8 cellular contexts compared by ENCODE assay signal in genomic region chr19:40285353-40286234, GRCh38. TPM values are rescaled to one million over a fixed set of nuclear protein-coding genes. Genes with fewer than 3 reads are reported as not detected.
DNase-seq lines count a peak whose midpoint lies in the region; ATAC-seq, FAIRE-seq and TF ChIP-seq lines count a peak whose summit lies in the region.

No MANE protein-coding gene starts in this region.

- peak overlapping the region; percentile 25 to 85 (median 54) for H3K4me3 ChIP-seq in keratinocyte (ENCODE audit: control insufficient read depth in 2 of 3, extremely low read depth in 1 of 3, insufficient read depth in 2 of 3, low read depth in 1 of 3, low read length in 3 of 3)

- no peaks in the 10 kb centered on the region for H3K9me1 ChIP-seq in keratinocyte (ENCODE audit: control insufficient read depth, extremely low read depth, insufficient read depth, low read length)

- peak overlapping the region; percentile 79 for H3K27ac ChIP-seq in keratinocyte (ENCODE audit: control insufficient read depth, insufficient read depth, low read length)

- no peak for TF ChIP-seq CTCF in keratinocyte (optimal IDR thresholded peaks at IDR 0.05 in 1 of 3, IDR thresholded peaks at IDR 0.05 in 1 of 3, conservative IDR thresholded peaks at IDR 0.05 in 1 of 3; ENCODE audit: extremely low read depth in 1 of 3, insufficient read depth in 2 of 3, low read length in 3 of 3)

- FAIRE-seq in keratinocyte (lab: Jason Lieb, UNC), result peak; percentile 77

- no peaks in the 10 kb centered on the region for H4K20me1 ChIP-seq in keratinocyte (ENCODE audit: control insufficient read depth, extremely low read depth, insufficient read depth, low read length)

- peak; percentile 98 to 99 for DNase-seq in AML-193 (lab: John Stamatoyannopoulos, UW)
- peak; percentile 99 to 100 for DNase-seq in NCI-H446 (lab: John Stamatoyannopoulos, UW)
- DNase-seq in cerebellum (ENCODE audit: low spot score), result peak; percentile 98
- DNase-seq in keratinocyte (ENCODE audit: low read depth, low spot score), result peak; percentile 97
- peak; percentile 93 to 98 (median 97) for DNase-seq in stimulated activated CD4-positive, alpha-beta T cell treated with anti-CD3 and anti-CD28 coated beads, Interleukin-12 subunit alpha, Interleukin-12 subunit beta, amount 100 ng/mL, for 48 hours (ENCODE audit: low read depth in 2 of 3, low spot score in 1 of 3)

- peak overlapping the region; percentile 80 for H3K4me2 ChIP-seq in keratinocyte (ENCODE audit: control insufficient read depth, extremely low read depth, insufficient read depth, low read depth, low read length)

- H3K9me3 ChIP-seq in keratinocyte (ENCODE audit: control insufficient read depth, low read depth, low read length), result no peaks in the 10 kb centered on the region

- dilution Hi-C loops in keratinocyte (cut with MboI; ENCODE audit: extremely low pct_ligation_motif_present, low sequenced_read_pairs), result no loop called here

- no peaks in the 10 kb centered on the region for H3K27me3 ChIP-seq in keratinocyte (ENCODE audit: control insufficient read depth, extremely low read depth, insufficient read depth, low read length)

- peaks cover 3 to 9% of the 10 kb centered on the region in 2 experiments for H3K36me3 ChIP-seq in keratinocyte (ENCODE audit: control insufficient read depth in 2 of 2, extremely low read depth in 1 of 2, insufficient read depth in 2 of 2, low read length in 2 of 2)

- H3K79me2 ChIP-seq in keratinocyte (ENCODE audit: control insufficient read depth, insufficient read depth, low read length), result peaks cover 44% of the 10 kb centered on the region

- H2AFZ ChIP-seq in keratinocyte (ENCODE audit: control insufficient read depth, low read length), result peak overlapping the region; percentile 83

- peak; percentile 76 for ATAC-seq in GM19043 (IDR thresholded peaks at IDR 0.05; ENCODE audit: low read depth, unreplicated experiment)
- peak; percentile 77 for ATAC-seq in HG03354 (IDR thresholded peaks at IDR 0.05; ENCODE audit: poor library complexity, severe bottlenecking, unreplicated experiment)
- ATAC-seq in activated CD4-positive, CD25-positive, alpha-beta regulatory T cell treated with anti-CD3 and anti-CD28 coated beads, Interleukin-2, amount 50 U/mL, for 24 hours, result peak; percentile 86 to 89

- peaks cover 21% of the 10 kb centered on the region for H3K4me1 ChIP-seq in keratinocyte (ENCODE audit: control insufficient read depth, extremely low read depth, insufficient read depth, low read length)

- H3K9ac ChIP-seq in keratinocyte (ENCODE audit: control insufficient read depth, extremely low read depth, insufficient read depth, low read length), result peak overlapping the region; percentile 75

RNA-seq across cellular contexts. Expression of gene AKT2, which starts 0.4 kb away (rescaled TPM):
- 90.2 TPM for total RNA-seq in cerebellum
- polyA plus RNA-seq in keratinocyte, result 95.5 to 142 TPM (median 108 TPM) in 3 replicates
- polyA plus RNA-seq in keratinocyte (2011; ENCODE audit: low read depth), result 21.2 TPM
- polyA plus RNA-seq in keratinocyte (2011; cell fraction: cytosol; rRNA removed), result 68.9 and 93.3 TPM in 2 replicates
- polyA plus RNA-seq in keratinocyte (2011; cell fraction: nucleus; rRNA removed), result 125 and 153 TPM in 2 replicates
- polyA plus RNA-seq in keratinocyte (2012; ENCODE audit: low replicate concordance), result 43.5 and 101 TPM in 2 replicates
- polyA minus RNA-seq in keratinocyte, result 157 to 260 TPM (median 168 TPM) in 3 replicates
- 129 TPM for polyA minus RNA-seq in keratinocyte (2011; cell fraction: cytosol; rRNA and poly(A)+ RNA removed)
- 46.3 and 65.6 TPM in 2 replicates for polyA minus RNA-seq in keratinocyte (2011; cell fraction: nucleus; rRNA and poly(A)+ RNA removed)

RNA-seq across cellular contexts. Expression of gene CCNP, which starts 59.1 kb away (rescaled TPM):
- 0.18 TPM for total RNA-seq in cerebellum
- 0.13 to 0.22 TPM (median 0.16 TPM) in 3 replicates for polyA plus RNA-seq in keratinocyte
- polyA plus RNA-seq in keratinocyte (2011; ENCODE audit: low read depth), result not detected
- 0.12 TPM in 2 replicates for polyA plus RNA-seq in keratinocyte (2011; cell fraction: cytosol; rRNA removed)
- polyA plus RNA-seq in keratinocyte (2011; cell fraction: nucleus; rRNA removed), result 0.71 and 0.99 TPM in 2 replicates
- 0.28 and 0.32 TPM in 2 replicates for polyA plus RNA-seq in keratinocyte (2012; ENCODE audit: low replicate concordance)
- not detected in 3 replicates for polyA minus RNA-seq in keratinocyte
- polyA minus RNA-seq in keratinocyte (2011; cell fraction: cytosol; rRNA and poly(A)+ RNA removed), result not detected
- polyA minus RNA-seq in keratinocyte (2011; cell fraction: nucleus; rRNA and poly(A)+ RNA removed), result 0.42 TPM in 1 of 2 replicates, not detected in the other

Comparison
In these comparisons a context has a peak if more than half of its experiments do, and no peak if none do; other contexts are left out.
1. Peak in every context shown above with its lines: DNase-seq, ATAC-seq, H3K4me3 ChIP-seq and H3K27ac ChIP-seq.